Comparison of ENCODE assay signal across 20 cellular contexts in genomic region chr20:24823989-24824693, GRCh38.
DNase-seq lines count a peak whose midpoint lies in the region; TF ChIP-seq lines count a peak whose summit lies in the region.
"Had no signal": no experiment of that assay in that cellular context is flagged by ENCODE, and none has a peak within 500 bp of the region (broad histone marks: within the 10 kb centered on the region; RNA-seq: fewer than 3 reads in every experiment).

No MANE protein-coding gene starts in this region.

- H3K79me1 ChIP-seq in neuronal stem cell (ENCODE audit: low read depth, low read length), result no peaks in the 10 kb centered on the region

- no peak overlapping the region for H4K91ac ChIP-seq in neuronal stem cell (ENCODE audit: low read depth, low read length, poor library complexity)

- no peak overlapping the region for H4K8ac ChIP-seq in neuronal stem cell (ENCODE audit: low read depth, low read length)

- no peak for TF ChIP-seq POLR2A in suprapubic skin (IDR thresholded peaks at IDR 0.05)

- H2BK120ac ChIP-seq in neuronal stem cell (ENCODE audit: low read depth, low read length), result no peak overlapping the region

- H4K20me1 ChIP-seq in mammary epithelial cell (ENCODE audit: insufficient read depth, low read length), result no peaks in the 10 kb centered on the region

- no peak overlapping the region for H3K4ac ChIP-seq in neuronal stem cell (ENCODE audit: low read length)

- H3K4me3 Mint-ChIP-seq in MCF 10A (ENCODE audit: unreplicated experiment) (no peak overlapping the region), chondrocyte (ENCODE audit: unreplicated experiment) (no peak overlapping the region)
- H3K4me3 Mint-ChIP-seq: H9, IgD-negative memory B cell had no signal

- H3K27ac Mint-ChIP-seq in MCF 10A (ENCODE audit: low read depth, unreplicated experiment) (no peak overlapping the region), chondrocyte (ENCODE audit: unreplicated experiment) (no peak overlapping the region)
- H3K27ac Mint-ChIP-seq: H9, IgD-negative memory B cell had no signal

- no peak overlapping the region for H3K27ac ChIP-seq in mammary epithelial cell (ENCODE audit: insufficient read depth, low read depth, low read length)
- no peak overlapping the region for H3K27ac ChIP-seq in neuronal stem cell (replicated peaks; ENCODE audit: low read length)
- no peak overlapping the region for H3K27ac ChIP-seq in suprapubic skin
- H3K27ac ChIP-seq: Peyer's patch, SJSA1 had no signal

- H3K79me2 ChIP-seq in mammary epithelial cell (ENCODE audit: insufficient read depth, low read length), result no peaks in the 10 kb centered on the region

- H3K4me1 ChIP-seq in mammary epithelial cell (ENCODE audit: insufficient read depth, low read length) (no peaks in the 10 kb centered on the region), neuronal stem cell (ENCODE audit: control insufficient read depth in 2 of 2, insufficient read depth in 1 of 2, low read depth in 1 of 2, low read length in 2 of 2) (no peaks in the 10 kb centered on the region), suprapubic skin (no peaks in the 10 kb centered on the region)
- H3K4me1 ChIP-seq: Peyer's patch, SJSA1 had no signal

- H3K27me3 Mint-ChIP-seq in MCF 10A (ENCODE audit: insufficient read depth, unreplicated experiment) (peaks cover 11% of the 10 kb centered on the region), chondrocyte (ENCODE audit: low read depth) (peaks cover 16% of the 10 kb centered on the region)

- no peak for TF ChIP-seq CTCF in MCF 10A (IDR thresholded peaks at IDR 0.05; ENCODE audit: unreplicated experiment)
- no peak for TF ChIP-seq CTCF in mammary epithelial cell (conservative IDR thresholded peaks at IDR 0.05 in 1 of 2, IDR thresholded peaks at IDR 0.05 in 1 of 2; ENCODE audit: extremely low read depth in 1 of 2, insufficient read depth in 1 of 2, low read depth in 1 of 2, low read length in 2 of 2)
- no peak for TF ChIP-seq CTCF in chondrocyte (IDR thresholded peaks at IDR 0.05)
- no peak for TF ChIP-seq CTCF in suprapubic skin (IDR thresholded peaks at IDR 0.05)
- no peak for TF ChIP-seq CTCF in GM13976 (IDR thresholded peaks at IDR 0.05; ENCODE audit: borderline replicate concordance, control extremely low read depth, extremely low read depth, insufficient read depth, missing control alignments)

- H2BK12ac ChIP-seq in neuronal stem cell (ENCODE audit: low read length), result no peak overlapping the region

- DNase-seq in MCF 10A (ENCODE audit: unreplicated experiment) (peak; percentile 1), mammary epithelial cell (no peak), chondrocyte (ENCODE audit: low spot score) (peak; percentile 82), neuronal stem cell (ENCODE audit: low spot score) (no peak), suprapubic skin (ENCODE audit: low spot score in 2 of 2) (peak; percentile 40 to 50), NK-92 (lab: John Stamatoyannopoulos, UW; ENCODE audit: unreplicated experiment) (no peak), GM13976 (ENCODE audit: low spot score) (no peak), germinal center (ENCODE audit: low spot score) (no peak)
- DNase-seq: DMS79, MV-4-11, NCI-H1105 treated with DMSO at 0.1 percent for 48 hours, NCI-H1694, NCI-H2081, NCI-H2171, NCI-H524 treated with DMSO at 0.1 percent for 48 hours, NCI-H82 had no signal

- intact Hi-C loops in MCF 10A (cut with micrococcal nuclease), result no loop called here
- intact Hi-C loops in mammary epithelial cell (cut with micrococcal nuclease), result no loop called here

- H3K36me3 ChIP-seq in mammary epithelial cell (ENCODE audit: insufficient read depth, low read length) (no peaks in the 10 kb centered on the region), neuronal stem cell (replicated peaks in 1 of 2; ENCODE audit: control insufficient read depth in 2 of 2, insufficient read depth in 2 of 2, low read length in 2 of 2) (peaks cover 0 to 2% of the 10 kb centered on the region in 2 donors), suprapubic skin (no peaks in the 10 kb centered on the region)
- H3K36me3 ChIP-seq: Peyer's patch, SJSA1 had no signal

- H3K27me3 ChIP-seq in mammary epithelial cell (ENCODE audit: insufficient read depth, low read length), result no peaks in the 10 kb centered on the region
- H3K27me3 ChIP-seq in neuronal stem cell (ENCODE audit: control insufficient read depth in 3 of 3, insufficient read depth in 3 of 3, low read depth in 1 of 3, low read length in 3 of 3), result no peaks in the 10 kb centered on the region
- no peaks in the 10 kb centered on the region for H3K27me3 ChIP-seq in suprapubic skin
- H3K27me3 ChIP-seq: Peyer's patch had no signal

- H3K4me3 ChIP-seq in mammary epithelial cell (replicated peaks in 1 of 3; ENCODE audit: insufficient read depth in 1 of 3, low read depth in 2 of 3, low read length in 3 of 3), result no peak overlapping the region
- no peak overlapping the region for H3K4me3 ChIP-seq in neuronal stem cell (ENCODE audit: low read length in 2 of 2)
- H3K4me3 ChIP-seq in suprapubic skin, result no peak overlapping the region
- H3K4me3 ChIP-seq: Peyer's patch, SJSA1 had no signal

- dilution Hi-C loops in mammary epithelial cell (cut with HindIII; ENCODE audit: low sequenced_read_pairs), result no loop called here

- H3K4me2 ChIP-seq in mammary epithelial cell (ENCODE audit: insufficient read depth, low read depth, low read length), result no peak overlapping the region
- no peak overlapping the region for H3K4me2 ChIP-seq in neuronal stem cell (ENCODE audit: insufficient read depth, low read length, poor library complexity, severe bottlenecking)

- H3K18ac ChIP-seq in neuronal stem cell (ENCODE audit: low read length), result peak overlapping the region; percentile 60

- H3K4me1 Mint-ChIP-seq in MCF 10A (ENCODE audit: insufficient read depth, unreplicated experiment) (no peaks in the 10 kb centered on the region), chondrocyte (ENCODE audit: low read depth) (no peaks in the 10 kb centered on the region)
- H3K4me1 Mint-ChIP-seq: H9, IgD-negative memory B cell had no signal

- H2BK15ac ChIP-seq in neuronal stem cell (ENCODE audit: low read length), result no peak overlapping the region

- 25% methylated on average over 13 of the region's 13 CpGs for WGBS in mammary epithelial cell (ENCODE audit: low coverage, missing lambda C conversion rate)
- WGBS in neuronal stem cell (ENCODE audit: extremely low coverage in 2 of 2, insufficient read length in 2 of 2, insufficient replicate concordance in 1 of 2), 2 donors, result no CpG with 5 or more reads among the region's 13 CpGs
- WGBS in suprapubic skin, result 59% methylated on average over 8 of the region's 13 CpGs

- H3K36me3 Mint-ChIP-seq in MCF 10A (ENCODE audit: insufficient read depth, unreplicated experiment) (no peaks in the 10 kb centered on the region), chondrocyte (ENCODE audit: low read depth) (no peaks in the 10 kb centered on the region)
- H3K36me3 Mint-ChIP-seq: IgD-negative memory B cell had no signal

- H3K9me3 Mint-ChIP-seq in MCF 10A (ENCODE audit: unreplicated experiment) (peaks cover 8% of the 10 kb centered on the region), chondrocyte (ENCODE audit: low read depth) (no peaks in the 10 kb centered on the region)
- H3K9me3 Mint-ChIP-seq: H9, IgD-negative memory B cell had no signal

- BruUV-seq in MCF 10A (replicated peaks; lab: Mats Ljungman, UMichigan) (no TSS peak), mammary epithelial cell (replicated peaks; lab: Mats Ljungman, UMichigan) (no TSS peak)

- H2AK5ac ChIP-seq in neuronal stem cell (ENCODE audit: low read depth, low read length), result no peak overlapping the region

- POLR2A ChIA-PET in MCF 10A (lab: Yijun Ruan, JAX), result no interaction called here

- peak overlapping the region; percentile 76 for H3K14ac ChIP-seq in neuronal stem cell (ENCODE audit: low read length)

- H2BK5ac ChIP-seq in neuronal stem cell (ENCODE audit: low read length), result no peak overlapping the region

- H3K9ac ChIP-seq in mammary epithelial cell (ENCODE audit: insufficient read depth, low read length) (no peak overlapping the region), neuronal stem cell (ENCODE audit: low read depth, low read length, poor library complexity) (no peak overlapping the region)

- H3K23ac ChIP-seq in neuronal stem cell (ENCODE audit: low read depth, low read length, poor library complexity), result no peak overlapping the region

- no peaks in the 10 kb centered on the region for H3K9me3 ChIP-seq in mammary epithelial cell (replicated peaks; ENCODE audit: insufficient read depth, low read length)
- H3K9me3 ChIP-seq in neuronal stem cell (replicated peaks in 1 of 2; ENCODE audit: control insufficient read depth in 2 of 2, insufficient read depth in 1 of 2, low read depth in 1 of 2, low read length in 2 of 2), result no peaks in the 10 kb centered on the region
- H3K9me3 ChIP-seq in suprapubic skin, result no peaks in the 10 kb centered on the region
- H3K9me3 ChIP-seq: Peyer's patch, SJSA1 had no signal

- TF ChIP-seq EP300 in suprapubic skin (IDR thresholded peaks at IDR 0.05), result no peak

- CTCF ChIA-PET in MCF 10A (lab: Yijun Ruan, JAX), result interaction anchor here (0.7 to 0.8 kb wide), 2 partner anchors 91 to 783 kb away, joined by 3 to 5 read pairs; no protein-coding TSS in a partner anchor
- CTCF ChIA-PET in mammary epithelial cell (lab: Charles Lee; ENCODE audit: low non-redundant PET), result no interaction called here

- in situ Hi-C loops in mammary epithelial cell (cut with MboI; ENCODE audit: low sequenced_read_pairs in 2 of 2) (no loop called here), GM13976 (cut with MboI; ENCODE audit: low sequenced_read_pairs, unreplicated experiment) (no loop called here)

- H2AFZ ChIP-seq in mammary epithelial cell (ENCODE audit: low read depth, low read length) (no peak overlapping the region), neuronal stem cell (ENCODE audit: low read length) (no peak overlapping the region)

Comparison
In these comparisons a context has a peak if more than half of its experiments do, and no peak if none do; other contexts are left out.
1. DNase-seq: peak in MCF 10A (single experiment), chondrocyte (single experiment) and suprapubic skin (2 of 2); none in mammary epithelial cell (single experiment), neuronal stem cell (single experiment), NK-92 (single experiment), GM13976 (single experiment) and germinal center (single experiment).